Comparison of ENCODE assay signal across 8 cellular contexts in genomic region chr9:122092611-122093506, GRCh38. TPM values are rescaled to one million over a fixed set of nuclear protein-coding genes. Genes with fewer than 3 reads are reported as not detected.
A peak's percentile ranks its signal among the peaks of the same experiment; 100 is the strongest.
DNase-seq lines count a peak whose midpoint lies in the region; ATAC-seq, FAIRE-seq and TF ChIP-seq lines count a peak whose summit lies in the region.

TTLL11 (minus strand) TSS chr9:122093308; CDS start chr9:122093148, 160 bp downstream.

- intact Hi-C loops in Calu3 (cut with micrococcal nuclease; ENCODE audit: unreplicated experiment) = loop anchor here (10.0 kb wide), 1 partner anchor 548 kb away; no protein-coding TSS in a partner anchor
- intact Hi-C loops in endothelial cell of umbilical vein (cut with micrococcal nuclease) = loop anchor here (2.0 kb wide), 2 partner anchors 76 to 546 kb away; no protein-coding TSS in a partner anchor

- peak within 1 kb of the TSS; percentile 90 for H2AFZ ChIP-seq in endothelial cell of umbilical vein (ENCODE audit: low read depth, low read length)

- peak within 1 kb of the TSS; percentile 57 for H3K27ac Mint-ChIP-seq in Calu3 (ENCODE audit: unreplicated experiment)

- H3K9ac ChIP-seq in HUES48 (ENCODE audit: low read depth, low read length) (no peak within 1 kb of the TSS), NT2/D1 (ENCODE audit: insufficient read length, low read depth) (peak within 1 kb of the TSS; percentile 56), endothelial cell of umbilical vein (replicated peaks; ENCODE audit: extremely low read depth, insufficient read depth, low read length) (peak within 1 kb of the TSS; percentile 46)

- no peak within 1 kb of the TSS for H3K27ac ChIP-seq in HUES48 (ENCODE audit: low read depth, low read length)
- no peak within 1 kb of the TSS for H3K27ac ChIP-seq in endothelial cell of umbilical vein (ENCODE audit: insufficient read depth, low read depth, low read length)

- H4K20me1 ChIP-seq in endothelial cell of umbilical vein (replicated peaks; ENCODE audit: control insufficient read depth, extremely low read depth, insufficient read depth, low read length) = no peaks in the 10 kb centered on the region

- H3K9me1 ChIP-seq in endothelial cell of umbilical vein (replicated peaks; ENCODE audit: control insufficient read depth, extremely low read depth, insufficient read depth, low read length) = no peaks in the 10 kb centered on the region

- no peaks in the 10 kb centered on the region for H3K36me3 ChIP-seq in HUES48 (ENCODE audit: control insufficient read depth, insufficient read depth, low read length)
- H3K36me3 ChIP-seq in NT2/D1 (ENCODE audit: insufficient read depth, insufficient read length, low read length) = no peaks in the 10 kb centered on the region
- H3K36me3 ChIP-seq in endothelial cell of umbilical vein (ENCODE audit: control insufficient read depth in 2 of 2, extremely low read depth in 1 of 2, insufficient read depth in 2 of 2, low read length in 2 of 2) = no peaks in the 10 kb centered on the region

- POLR2A ChIA-PET in endothelial cell of umbilical vein (lab: Charles Lee) = no interaction called here

- no peaks in the 10 kb centered on the region for H3K9me3 Mint-ChIP-seq in Calu3 (ENCODE audit: low read depth, unreplicated experiment)

- H3K36me3 Mint-ChIP-seq in Calu3 (ENCODE audit: insufficient read depth, unreplicated experiment) = peaks cover 19% of the 10 kb centered on the region

- H3K4me1 ChIP-seq in HUES48 (ENCODE audit: control insufficient read depth, insufficient read depth, low read length) (no peaks in the 10 kb centered on the region), NT2/D1 (ENCODE audit: insufficient read depth, insufficient read length) (no peaks in the 10 kb centered on the region), endothelial cell of umbilical vein (ENCODE audit: control insufficient read depth, extremely low read depth, insufficient read depth, low read length) (peaks cover 11% of the 10 kb centered on the region)

- no peaks in the 10 kb centered on the region for H3K79me2 ChIP-seq in endothelial cell of umbilical vein (ENCODE audit: control insufficient read depth, insufficient read depth, low read length)

- peaks cover 38% of the 10 kb centered on the region for H3K27me3 Mint-ChIP-seq in Calu3 (ENCODE audit: unreplicated experiment)

- dilution Hi-C loops in endothelial cell of umbilical vein (cut with MboI; ENCODE audit: extremely low pct_ligation_motif_present, low sequenced_read_pairs) = no loop called here

- H3K27me3 ChIP-seq in HUES48 (ENCODE audit: control insufficient read depth, insufficient read depth, low read length) = peaks cover 18% of the 10 kb centered on the region
- H3K27me3 ChIP-seq in NT2/D1 (ENCODE audit: insufficient read depth, insufficient read length) = peaks cover 51% of the 10 kb centered on the region
- H3K27me3 ChIP-seq in endothelial cell of umbilical vein (ENCODE audit: control insufficient read depth in 2 of 2, insufficient read depth in 2 of 2, low read length in 2 of 2) = peaks cover 0 to 2% of the 10 kb centered on the region in 2 experiments

- H3K4me2 ChIP-seq in endothelial cell of umbilical vein (ENCODE audit: insufficient read depth, low read length) = peak within 1 kb of the TSS; percentile 60

- CTCF ChIA-PET in Calu3 (lab: Charles Lee) (no interaction called here), endothelial cell of umbilical vein (lab: Charles Lee) (interaction anchor here (0.6 to 2.6 kb wide), 6 partner anchors 9 to 547 kb away, joined by 3 to 12 read pairs (median 3); no protein-coding TSS in a partner anchor)

- peaks cover 20% of the 10 kb centered on the region for H3K4me1 Mint-ChIP-seq in Calu3 (ENCODE audit: low read depth, unreplicated experiment)

- no peak for TF ChIP-seq CTCF in Calu3 (IDR thresholded peaks at IDR 0.05; ENCODE audit: unreplicated experiment)
- no peak for TF ChIP-seq CTCF in endothelial cell of umbilical vein (IDR thresholded peaks at IDR 0.05; ENCODE audit: extremely low read depth in 1 of 2, insufficient read depth in 1 of 2, low read depth in 1 of 2, low read length in 2 of 2)

- peak within 1 kb of the TSS; percentile 83 for H3K4me3 Mint-ChIP-seq in Calu3 (ENCODE audit: low read depth, unreplicated experiment)

- H3K9me3 ChIP-seq in HUES48 (ENCODE audit: control insufficient read depth, insufficient read depth, low read length) = no peaks in the 10 kb centered on the region
- no peaks in the 10 kb centered on the region for H3K9me3 ChIP-seq in NT2/D1 (ENCODE audit: insufficient read depth, low read length)
- H3K9me3 ChIP-seq in endothelial cell of umbilical vein (replicated peaks; ENCODE audit: control insufficient read depth, insufficient read depth, low read length) = no peaks in the 10 kb centered on the region

- peak; percentile 56 for TF ChIP-seq POLR2A in endothelial cell of umbilical vein (IDR thresholded peaks at IDR 0.05; ENCODE audit: low read depth, low read length)

- peak within 1 kb of the TSS; percentile 91 for H3K4me3 ChIP-seq in HUES48 (ENCODE audit: low read depth, low read length)
- peak within 1 kb of the TSS; percentile 71 for H3K4me3 ChIP-seq in NT2/D1 (ENCODE audit: insufficient read length, low read depth)
- H3K4me3 ChIP-seq in endothelial cell of umbilical vein (replicated peaks in 1 of 3; ENCODE audit: insufficient read depth in 1 of 3, low read depth in 1 of 3, low read length in 3 of 3) = peak within 1 kb of the TSS; percentile 74 to 82 (median 78)

- DNase-seq in Calu3 (peak; percentile 92), NT2/D1 (ENCODE audit: low read depth, low spot score) (peak; percentile 84), endothelial cell of umbilical vein (ENCODE audit: low read depth, low spot score) (peak; percentile 93), middle frontal gyrus (ENCODE audit: extremely low spot score, low spot score) (peak; percentile 95)
- DNase-seq in activated CD8-positive, alpha-beta memory T cell treated with anti-CD3 and anti-CD28 coated beads, Interleukin-2, amount 50 U/mL, for 4 hours = peak; percentile 96
- peak; percentile 92 to 94 for DNase-seq in stimulated activated CD8-positive, alpha-beta memory T cell treated with anti-CD3 and anti-CD28 coated beads, Interleukin-2, amount 100 ng/mL, for 1 hour (ENCODE audit: low read depth in 2 of 2)

- BruUV-seq in Calu3 (replicated peaks; lab: Mats Ljungman, UMichigan) = no TSS peak
- no TSS peak for BruUV-seq in endothelial cell of umbilical vein (replicated peaks; lab: Mats Ljungman, UMichigan)

- ATAC-seq in GM21423 (IDR thresholded peaks at IDR 0.05; ENCODE audit: unreplicated experiment) = peak; percentile 94

- FAIRE-seq in endothelial cell of umbilical vein (lab: Jason Lieb, UNC) = peak; percentile 91

TF ChIP-seq in endothelial cell of umbilical vein, 7 proteins besides CTCF, POLR2A, EP300 and RAD21:
- TF ChIP-seq EZH2 (IDR thresholded peaks at IDR 0.05; ENCODE audit: borderline replicate concordance, low read depth, low read length, severe bottlenecking) (no peak), MAX (IDR thresholded peaks at IDR 0.05; ENCODE audit: insufficient read depth, insufficient read length) (peak; percentile 98), POLR2AphosphoS5 (IDR thresholded peaks at IDR 0.05; ENCODE audit: insufficient read depth, low read depth, low read length) (peak; percentile 44)

RNA-seq across cellular contexts. Expression of gene TTLL11, which starts in this region (rescaled TPM):
- total RNA-seq in Calu3 (2022) (10.4 and 10.5 TPM in 2 replicates), endothelial cell of umbilical vein (4.9 and 8.1 TPM in 2 replicates)
- 5.0 and 5.1 TPM in 2 replicates for polyA plus RNA-seq in endothelial cell of umbilical vein
- 5.1 and 6.1 TPM in 2 replicates for polyA plus RNA-seq in endothelial cell of umbilical vein (2011; cell fraction: cytosol; rRNA removed)
- polyA plus RNA-seq in endothelial cell of umbilical vein (2011; cell fraction: nucleus; rRNA removed) = 6.1 and 6.5 TPM in 2 replicates
- polyA plus RNA-seq in endothelial cell of umbilical vein (2012) = 6.4 and 8.3 TPM in 2 replicates
- polyA minus RNA-seq in endothelial cell of umbilical vein = 4.5 and 9.7 TPM in 2 replicates
- 3.6 TPM for polyA minus RNA-seq in endothelial cell of umbilical vein (2011; cell fraction: cytosol; rRNA and poly(A)+ RNA removed)
- 7.4 and 8.3 TPM in 2 replicates for polyA minus RNA-seq in endothelial cell of umbilical vein (2011; cell fraction: nucleus; rRNA and poly(A)+ RNA removed)
